In genomic region chr2:15241929-15242328, GRCh38 we compare ENCODE assay signal across 25 cellular contexts.
"Had no signal": no experiment of that assay in that cellular context is flagged by ENCODE, and none has a peak within 500 bp of the region (broad histone marks: within the 10 kb centered on the region; RNA-seq: fewer than 3 reads in every experiment).

No MANE protein-coding gene starts in this region.

- H3K27me3 ChIP-seq: cardiac muscle cell, colonic mucosa, esophagus squamous epithelium, heart right ventricle, pancreas, right atrium auricular region, suprapubic skin, tibial artery had no signal

- H3K4me1 ChIP-seq: colonic mucosa, esophagus squamous epithelium, heart right ventricle, pancreas, right atrium auricular region, suprapubic skin, tibial artery had no signal

- ATAC-seq: activated CD4-positive, alpha-beta T cell treated with anti-CD3 and anti-CD28 coated beads for 36 hours; activated CD8-positive, alpha-beta memory T cell treated with anti-CD3 and anti-CD28 coated beads, Interleukin-2, amount 10 ng/mL, durations not matched to agents 7 days and 5 days; activated CD8-positive, alpha-beta T cell treated with anti-CD3 and anti-CD28 coated beads, Interleukin-2, amount 10 ng/mL, durations not matched to agents 7 days and 5 days; activated naive CD8-positive, alpha-beta T cell treated with anti-CD3 and anti-CD28 coated beads, Interleukin-2, amount 50 U/mL, for 24 hours; heart right ventricle; pancreas; T-cell had no signal

- H3K4me3 ChIP-seq: cardiac muscle cell, colonic mucosa, esophagus squamous epithelium, heart right ventricle, pancreas, right atrium auricular region, suprapubic skin, tibial artery had no signal

- H3K27ac ChIP-seq: cardiac muscle cell, colonic mucosa, esophagus squamous epithelium, heart right ventricle, pancreas, right atrium auricular region, suprapubic skin, tibial artery had no signal

- H3K9me3 ChIP-seq: colonic mucosa, esophagus squamous epithelium, heart right ventricle, pancreas, right atrium auricular region, suprapubic skin, tibial artery had no signal

- H3K36me3 ChIP-seq: cardiac muscle cell, colonic mucosa, pancreas, right atrium auricular region, suprapubic skin, tibial artery had no signal

- DNase-seq: activated CD4-positive, alpha-beta T cell treated with anti-CD3 and anti-CD28 coated beads for 36 hours; activated CD4-positive, CD25-positive, alpha-beta regulatory T cell; activated CD8-positive, alpha-beta memory T cell treated with anti-CD3 and anti-CD28 coated beads, Interleukin-2, amount 10 ng/mL, durations not matched to agents 7 days and 5 days; activated CD8-positive, alpha-beta T cell treated with anti-CD3 and anti-CD28 coated beads, Interleukin-2, amount 10 ng/mL, durations not matched to agents 7 days and 5 days; activated naive CD8-positive, alpha-beta T cell treated with anti-CD3 and anti-CD28 coated beads, Interleukin-2, amount 50 U/mL, for 24 hours; activated T-cell treated with anti-CD3 and anti-CD28 coated beads, Interleukin-2, amount 50 U/mL, for 48 hours; anterior cingulate cortex; cerebellar nuclear complex; colonic mucosa; effector CD8-positive, alpha-beta T cell; esophagus squamous epithelium; heart right ventricle; naive B cell; nucleus accumbens; pancreas; stimulated activated CD4-positive, alpha-beta T cell treated with anti-CD3 and anti-CD28 coated beads, Interleukin-15, amount 100 ng/mL, for 24 hours; stimulated activated CD4-positive, alpha-beta T cell treated with anti-CD3 and anti-CD28 coated beads, Interleukin-2, amount 100 ng/mL, for 24 hours; stimulated activated naive CD4-positive, alpha-beta T cell; T-cell; tibial artery had no signal

- FAIRE-seq: endometrium, islet of Langerhans, pancreas had no signal
